ENCODE assay signal across 17 cellular contexts in genomic region chr3:180188512-180189309, GRCh38.
DNase-seq lines count a peak whose midpoint lies in the region; ATAC-seq and TF ChIP-seq lines count a peak whose summit lies in the region.
"Had no signal": no experiment of that assay in that cellular context is flagged by ENCODE, and none has a peak within 500 bp of the region (broad histone marks: within the 10 kb centered on the region; RNA-seq: fewer than 3 reads in every experiment).

No MANE protein-coding gene starts in this region.

- DNase-seq in foreskin melanocyte (peak; percentile 4), GM13976 (ENCODE audit: low spot score) (no peak)
- DNase-seq: activated CD4-positive, alpha-beta T cell treated with anti-CD3 and anti-CD28 coated beads for 4 hours; activated T-cell treated with anti-CD3 and anti-CD28 coated beads for 4 hours; body of pancreas; DMS 273 treated with DMSO at 0.1 percent for 48 hours; GF-D8; left cardiac atrium; midbrain; NCI-H774; T1000 had no signal

- ATAC-seq in GM19023 (IDR thresholded peaks at IDR 0.05; ENCODE audit: unreplicated experiment) (peak; percentile 50), GM21447 (IDR thresholded peaks at IDR 0.05; ENCODE audit: unreplicated experiment) (peak; percentile 67), HG03139 (IDR thresholded peaks at IDR 0.05; ENCODE audit: unreplicated experiment) (peak; percentile 65), esophagus mucosa (no peak), GM18519 (IDR thresholded peaks at IDR 0.05; ENCODE audit: low FRiP score, unreplicated experiment) (no peak)
- ATAC-seq: body of pancreas, left cardiac atrium, Panc1 had no signal

- TF ChIP-seq CTCF in GM13976 (IDR thresholded peaks at IDR 0.05; ENCODE audit: borderline replicate concordance, control extremely low read depth, extremely low read depth, insufficient read depth, missing control alignments) = no peak

- in situ Hi-C loops in GM13976 (cut with MboI; ENCODE audit: low sequenced_read_pairs, unreplicated experiment) = no loop called here

Comparison
In these comparisons a context has a peak if more than half of its experiments do, and no peak if none do; other contexts are left out.
1. ATAC-seq: peak in GM19023 (single experiment), GM21447 (single experiment) and HG03139 (single experiment); none in esophagus mucosa (single experiment) and GM18519 (single experiment).